In genomic region chr5:98656106-98656795, GRCh38 we compare ENCODE assay signal across 19 cellular contexts.
A peak's percentile ranks its signal among the peaks of the same experiment; 100 is the strongest.
DNase-seq lines count a peak whose midpoint lies in the region; ATAC-seq and TF ChIP-seq lines count a peak whose summit lies in the region.
"Had no signal": no experiment of that assay in that cellular context is flagged by ENCODE, and none has a peak within 500 bp of the region (broad histone marks: within the 10 kb centered on the region; RNA-seq: fewer than 3 reads in every experiment).

No MANE protein-coding gene starts in this region.

- CTCF ChIA-PET in activated CD4-positive, alpha-beta T cell treated with anti-CD3 and anti-CD28 coated beads for 36 hours (lab: Charles Lee), result no interaction called here

- TF ChIP-seq CTCF in choroid plexus epithelial cell (conservative IDR thresholded peaks at IDR 0.05; ENCODE audit: low read depth, low read length), result no peak

- H3K27me3 Mint-ChIP-seq in activated CD4-positive, alpha-beta T cell treated with anti-CD3 and anti-CD28 coated beads for 36 hours, result peaks cover 3% of the 10 kb centered on the region
- H3K27me3 Mint-ChIP-seq: activated B cell treated with CpG ODN at 0.5 μM for 24 hours; activated naive CD8-positive, alpha-beta T cell treated with anti-CD3 and anti-CD28 coated beads for 36 hours; dendritic cell treated with granulocyte-macrophage colony-stimulating factor and Interleukin-4, amounts not matched to agents 40 ng/mL and 50 ng/mL, for 4 days had no signal

- POLR2A ChIA-PET in activated CD4-positive, alpha-beta T cell treated with anti-CD3 and anti-CD28 coated beads for 36 hours (lab: Charles Lee), result no interaction called here

- no peak overlapping the region for H3K4me3 Mint-ChIP-seq in activated CD4-positive, alpha-beta T cell treated with anti-CD3 and anti-CD28 coated beads for 36 hours
- H3K4me3 Mint-ChIP-seq: activated B cell treated with CpG ODN at 0.5 μM for 24 hours; dendritic cell treated with granulocyte-macrophage colony-stimulating factor and Interleukin-4, amounts not matched to agents 40 ng/mL and 50 ng/mL, for 4 days; IgD-negative memory B cell; mesothelial cell of epicardium; nephron progenitor cell had no signal

- no peaks in the 10 kb centered on the region for H3K36me3 Mint-ChIP-seq in activated CD4-positive, alpha-beta T cell treated with anti-CD3 and anti-CD28 coated beads for 36 hours (ENCODE audit: low read depth)
- H3K36me3 Mint-ChIP-seq: activated naive CD8-positive, alpha-beta T cell treated with anti-CD3 and anti-CD28 coated beads for 36 hours; IgD-negative memory B cell; mesothelial cell of epicardium had no signal

- H3K4me3 ChIP-seq in choroid plexus epithelial cell (ENCODE audit: low read depth, low read length), result no peak overlapping the region
- H3K4me3 ChIP-seq: gastroesophageal sphincter, PC-9, SJCRH30 had no signal

- DNase-seq in M059J (ENCODE audit: low read depth) (peak; percentile 10), choroid plexus epithelial cell (ENCODE audit: low read depth) (peak; percentile 64), medulla oblongata (ENCODE audit: extremely low spot score) (peak; percentile 17), stromal cell of bone marrow (ENCODE audit: low read depth) (peak; percentile 49), HCEC 1CT (no peak)
- no peak for DNase-seq in activated CD4-positive, alpha-beta T cell treated with anti-CD3 and anti-CD28 coated beads for 36 hours
- DNase-seq in activated CD4-positive, alpha-beta T cell treated with anti-CD3 and anti-CD28 coated beads, Interleukin-2, amount 50 U/mL, for 48 hours, result no peak
- DNase-seq: activated B cell treated with CpG ODN at 0.5 μM for 24 hours; activated naive CD8-positive, alpha-beta T cell treated with anti-CD3 and anti-CD28 coated beads for 36 hours; DMS79; left colon; NCI-H2081; nephron progenitor cell; PC-9 had no signal

- no peak overlapping the region for H3K27ac Mint-ChIP-seq in activated CD4-positive, alpha-beta T cell treated with anti-CD3 and anti-CD28 coated beads for 36 hours
- H3K27ac Mint-ChIP-seq: activated B cell treated with CpG ODN at 0.5 μM for 24 hours; activated naive CD8-positive, alpha-beta T cell treated with anti-CD3 and anti-CD28 coated beads for 36 hours; dendritic cell treated with granulocyte-macrophage colony-stimulating factor and Interleukin-4, amounts not matched to agents 40 ng/mL and 50 ng/mL, for 4 days; IgD-negative memory B cell; mesothelial cell of epicardium; nephron progenitor cell had no signal

- no peaks in the 10 kb centered on the region for H3K4me1 Mint-ChIP-seq in activated CD4-positive, alpha-beta T cell treated with anti-CD3 and anti-CD28 coated beads for 36 hours
- H3K4me1 Mint-ChIP-seq: activated B cell treated with CpG ODN at 0.5 μM for 24 hours; activated naive CD8-positive, alpha-beta T cell treated with anti-CD3 and anti-CD28 coated beads for 36 hours; nephron progenitor cell had no signal

- no peaks in the 10 kb centered on the region for H3K9me3 Mint-ChIP-seq in activated CD4-positive, alpha-beta T cell treated with anti-CD3 and anti-CD28 coated beads for 36 hours (ENCODE audit: low read depth)
- H3K9me3 Mint-ChIP-seq: activated B cell treated with CpG ODN at 0.5 μM for 24 hours; activated naive CD8-positive, alpha-beta T cell treated with anti-CD3 and anti-CD28 coated beads for 36 hours; dendritic cell treated with granulocyte-macrophage colony-stimulating factor and Interleukin-4, amounts not matched to agents 40 ng/mL and 50 ng/mL, for 4 days; mesothelial cell of epicardium; nephron progenitor cell had no signal

- intact Hi-C loops in activated CD4-positive, alpha-beta T cell treated with anti-CD3 and anti-CD28 coated beads for 36 hours (cut with DNase I, micrococcal nuclease), result no loop called here

- ATAC-seq in activated CD4-positive, alpha-beta T cell treated with anti-CD3 and anti-CD28 coated beads for 36 hours, result no peak
- ATAC-seq: gastroesophageal sphincter, left colon had no signal

Comparison
In these comparisons a context has a peak if more than half of its experiments do, and no peak if none do; other contexts are left out.
1. DNase-seq: peak in M059J (single experiment), choroid plexus epithelial cell (single experiment), medulla oblongata (single experiment) and stromal cell of bone marrow (single experiment); none in activated CD4-positive, alpha-beta T cell treated with anti-CD3 and anti-CD28 coated beads for 36 hours (single experiment), activated CD4-positive, alpha-beta T cell treated with anti-CD3 and anti-CD28 coated beads, Interleukin-2, amount 50 U/mL, for 48 hours (0 of 2) and HCEC 1CT (single experiment).